8 cellular contexts compared by ENCODE assay signal in the genomic region with DNA sequence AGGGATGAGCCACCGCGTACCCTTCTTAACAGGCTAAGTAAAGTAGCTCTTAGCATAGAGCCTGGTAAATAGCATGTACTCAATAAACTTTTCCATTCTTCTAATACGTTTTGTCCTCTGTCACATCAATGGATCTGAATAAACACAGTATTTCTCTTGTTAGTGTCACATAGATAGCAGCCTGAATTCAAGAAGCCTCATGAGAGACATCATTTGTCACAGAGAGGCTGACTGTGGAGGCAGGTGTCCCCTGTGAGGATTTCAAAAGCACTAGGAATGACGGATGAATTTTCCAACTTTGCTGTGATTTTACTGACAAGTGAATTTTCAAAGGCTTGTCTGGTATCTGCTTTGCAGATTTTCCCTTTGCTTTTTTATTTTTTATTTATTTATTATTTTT.
"Had no signal": no experiment of that assay in that cellular context is flagged by ENCODE, and none has a peak within 500 bp of the region (broad histone marks: within the 10 kb centered on the region; RNA-seq: fewer than 3 reads in every experiment).

No MANE protein-coding gene starts in this region.

- H3K9ac ChIP-seq: GM23248 had no signal

- H3K36me3 ChIP-seq: HAP-1 had no signal

- DNase-seq: GM23248, GOT3, H7, H9, HCEC 1CT, HFFc6 had no signal

- H2AFZ ChIP-seq: GM23248, GM23338 had no signal

- H3K4me3 ChIP-seq: GM23248, GM23338, HAP-1 had no signal

- H3K9me3 ChIP-seq: HAP-1 had no signal

- H3K27ac ChIP-seq: GM23248 had no signal

- H3K4me2 ChIP-seq: GM23338 had no signal
